Comparison of ENCODE assay signal across 11 cellular contexts in the genomic region with DNA sequence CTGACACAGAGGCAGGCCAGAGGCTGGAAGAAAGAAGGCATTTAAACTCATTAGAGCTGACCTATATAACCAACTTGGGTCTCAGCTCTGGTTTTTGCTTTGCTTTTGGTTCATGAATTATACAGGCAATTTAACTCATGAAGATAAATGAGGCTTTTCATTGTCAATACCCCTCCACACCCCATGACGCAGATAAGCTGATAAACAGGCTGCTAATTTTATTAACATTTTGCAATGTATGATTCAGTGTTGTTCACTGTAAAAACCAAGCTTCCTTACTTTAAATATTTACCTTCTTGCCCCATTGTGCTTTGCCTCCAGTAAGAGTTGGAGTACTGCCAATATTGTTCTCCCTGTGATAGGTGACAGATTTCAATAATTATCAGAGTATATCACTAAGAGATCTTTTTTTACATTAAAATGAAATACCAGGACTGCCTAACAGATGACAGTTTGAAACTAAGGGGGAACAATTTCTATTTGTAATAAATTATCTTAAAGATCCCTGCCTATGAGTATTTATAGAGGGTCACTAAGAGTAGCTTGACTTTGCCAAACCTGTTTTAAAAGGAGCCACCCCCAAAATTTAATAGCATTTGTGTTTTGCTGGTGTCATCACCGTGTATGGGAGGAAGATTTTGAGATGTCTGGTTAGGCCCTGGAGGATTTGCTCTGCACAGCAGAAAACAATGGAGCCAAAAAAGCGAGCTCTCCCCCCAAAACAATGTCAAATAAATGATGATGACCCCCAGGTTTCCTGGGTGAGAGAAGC.
DNase-seq lines count a peak whose midpoint lies in the region; TF ChIP-seq lines count a peak whose summit lies in the region.
"Had no signal": no experiment of that assay in that cellular context is flagged by ENCODE, and none has a peak within 500 bp of the region (broad histone marks: within the 10 kb centered on the region; RNA-seq: fewer than 3 reads in every experiment).

No MANE protein-coding gene starts in this region.

- H3K4me2 ChIP-seq in hepatocyte = no peak overlapping the region
- H3K4me2 ChIP-seq: BLaER1 had no signal

- H4K20me1 ChIP-seq in hepatocyte (ENCODE audit: insufficient read depth, poor library complexity, severe bottlenecking) = no peaks in the 10 kb centered on the region
- H4K20me1 ChIP-seq: BLaER1 had no signal

- no peak overlapping the region for H2AFZ ChIP-seq in hepatocyte

- H3K4me3 ChIP-seq in hepatocyte = no peak overlapping the region
- H3K4me3 ChIP-seq: BLaER1 had no signal

- no peak for TF ChIP-seq CTCF in hepatocyte (IDR thresholded peaks at IDR 0.05; ENCODE audit: poor library complexity)

- H3K79me2 ChIP-seq in hepatocyte = no peaks in the 10 kb centered on the region

- H3K4me1 ChIP-seq in hepatocyte (ENCODE audit: insufficient read depth) = peaks cover 15% of the 10 kb centered on the region
- H3K4me1 ChIP-seq: BLaER1 had no signal

- WGBS in hepatocyte (ENCODE audit: low lambda C conversion rate, missing lambda C conversion rate) = 61% methylated on average over 3 of the region's 3 CpGs

- no peaks in the 10 kb centered on the region for H3K9me2 ChIP-seq in hepatocyte (replicated peaks; ENCODE audit: insufficient read depth)

- H3K27me3 ChIP-seq in hepatocyte = no peaks in the 10 kb centered on the region
- H3K27me3 ChIP-seq: BLaER1 had no signal

- no peaks in the 10 kb centered on the region for H3K36me3 ChIP-seq in hepatocyte (replicated peaks; ENCODE audit: insufficient read depth, low read depth)
- H3K36me3 ChIP-seq: BLaER1 had no signal

- H3K9me3 ChIP-seq in hepatocyte (ENCODE audit: low read depth) = no peaks in the 10 kb centered on the region
- H3K9me3 ChIP-seq: BLaER1 had no signal

- H3K27ac ChIP-seq in hepatocyte = peak overlapping the region; percentile 42
- H3K27ac ChIP-seq: BLaER1 had no signal

- DNase-seq in COLO668 (lab: John Stamatoyannopoulos, UW; ENCODE audit: unreplicated experiment) = peak; percentile 37
- DNase-seq in NCI-H1105 (lab: John Stamatoyannopoulos, UW) = peak; percentile 10
- peak; percentile 72 for DNase-seq in SK-N-DZ (ENCODE audit: low spot score)
- peak; percentile 23 for DNase-seq in hepatocyte (ENCODE audit: low spot score)
- no peak for DNase-seq in T-helper 9 cell
- DNase-seq in T-helper 1 cell = no peak
- no peak for DNase-seq in A172 (ENCODE audit: low spot score)
- DNase-seq in ureter (ENCODE audit: low spot score) = no peak
- DNase-seq: effector memory CD4-positive, alpha-beta T cell; stimulated activated naive CD4-positive, alpha-beta T cell treated with Interleukin-2 at 50 U/mL for 16 hours had no signal

Comparison
In these comparisons a context has a peak if more than half of its experiments do, and no peak if none do; other contexts are left out.
1. DNase-seq: peak in COLO668 (single experiment), NCI-H1105 (single experiment), SK-N-DZ (single experiment) and hepatocyte (single experiment); none in T-helper 9 cell (single experiment), T-helper 1 cell (0 of 5), A172 (single experiment) and ureter (single experiment).